Comparison of ENCODE assay signal across 8 cellular contexts in the genomic region with DNA sequence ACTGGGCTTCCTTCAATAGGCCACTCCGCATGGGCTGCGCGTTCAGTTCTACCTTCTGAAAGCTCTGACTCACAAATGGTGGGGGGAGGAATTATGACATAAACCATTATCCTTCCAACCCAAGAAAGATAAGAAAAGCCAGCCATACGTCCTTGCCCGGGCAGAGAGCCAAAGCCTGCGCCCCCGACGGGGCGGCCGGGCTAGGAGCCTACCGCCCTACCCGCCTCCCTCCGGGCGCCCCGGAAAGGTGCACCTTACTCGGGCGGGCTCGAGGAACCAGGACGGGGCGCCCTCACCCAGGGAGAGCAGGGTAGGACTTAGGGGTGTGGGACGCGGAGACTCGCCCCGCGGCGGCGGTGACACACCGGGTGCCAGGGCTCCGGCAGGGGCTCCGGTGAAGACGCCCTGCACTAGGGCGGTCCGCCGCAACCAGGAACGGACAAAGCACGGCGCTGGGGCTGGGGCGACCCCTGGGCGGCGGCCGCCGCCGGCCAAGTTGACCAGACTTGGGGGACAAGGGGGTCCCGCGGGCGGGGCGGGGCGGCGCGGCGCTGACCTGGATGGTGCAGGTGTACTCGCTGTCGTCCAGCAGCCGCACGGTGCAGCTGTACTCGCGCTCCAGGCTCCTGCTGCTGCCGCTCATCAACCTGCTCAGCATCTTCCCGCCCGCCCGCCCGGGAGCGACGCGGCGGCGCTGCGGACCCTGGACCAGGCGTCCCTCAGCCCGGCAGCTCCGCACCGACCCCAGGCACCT. TPM values are rescaled to one million over a fixed set of nuclear protein-coding genes. Genes with fewer than 3 reads are reported as not detected.
DNase-seq lines count a peak whose midpoint lies in the region; ATAC-seq lines count a peak whose summit lies in the region.

No MANE protein-coding gene starts in this region.

- H3K27ac Mint-ChIP-seq in activated CD4-positive, alpha-beta memory T cell treated with anti-CD3 and anti-CD28 coated beads, Interleukin-2, amount 10 ng/mL, durations not matched to agents 7 days and 5 days: no peak overlapping the region
- H3K27ac Mint-ChIP-seq in effector memory CD8-positive, alpha-beta T cell: no peak overlapping the region
- H3K27ac Mint-ChIP-seq in stimulated activated effector memory CD8-positive, alpha-beta T cell treated with anti-CD3 and anti-CD28 coated beads, Interleukin-12 subunit alpha, Interleukin-12 subunit beta, amount 100 ng/mL, for 72 hours: no peak overlapping the region

- peak; percentile 38 for ATAC-seq in effector memory CD8-positive, alpha-beta T cell (replicated peaks)
- peak; percentile 59 for ATAC-seq in stimulated activated effector memory CD8-positive, alpha-beta T cell treated with anti-CD3 and anti-CD28 coated beads, Interleukin-12 subunit alpha, Interleukin-12 subunit beta, amount 100 ng/mL, for 72 hours

- POLR2A ChIA-PET in activated CD4-positive, alpha-beta memory T cell treated with anti-CD3 and anti-CD28 coated beads, Interleukin-2, amount 10 ng/mL, durations not matched to agents 7 days and 5 days (lab: Charles Lee): interaction anchor here (0.6 to 1.1 kb wide), 2 partner anchors 14 to 394 kb away, joined by 4 read pairs; a partner anchor contains a TSS

- H3K36me3 Mint-ChIP-seq in activated CD4-positive, alpha-beta memory T cell treated with anti-CD3 and anti-CD28 coated beads, Interleukin-2, amount 10 ng/mL, durations not matched to agents 7 days and 5 days (ENCODE audit: low read depth): no peaks in the 10 kb centered on the region
- H3K36me3 Mint-ChIP-seq in effector memory CD8-positive, alpha-beta T cell (ENCODE audit: insufficient read depth): peaks cover 6% of the 10 kb centered on the region
- no peaks in the 10 kb centered on the region for H3K36me3 Mint-ChIP-seq in stimulated activated effector memory CD8-positive, alpha-beta T cell treated with anti-CD3 and anti-CD28 coated beads, Interleukin-12 subunit alpha, Interleukin-12 subunit beta, amount 100 ng/mL, for 72 hours

- peak overlapping the region; percentile 78 for H3K4me3 Mint-ChIP-seq in activated CD4-positive, alpha-beta memory T cell treated with anti-CD3 and anti-CD28 coated beads, Interleukin-2, amount 10 ng/mL, durations not matched to agents 7 days and 5 days
- peak overlapping the region; percentile 84 to 88 for H3K4me3 Mint-ChIP-seq in effector memory CD8-positive, alpha-beta T cell
- peak overlapping the region; percentile 79 for H3K4me3 Mint-ChIP-seq in stimulated activated effector memory CD8-positive, alpha-beta T cell treated with anti-CD3 and anti-CD28 coated beads, Interleukin-12 subunit alpha, Interleukin-12 subunit beta, amount 100 ng/mL, for 72 hours

- no peaks in the 10 kb centered on the region for H3K9me3 Mint-ChIP-seq in activated CD4-positive, alpha-beta memory T cell treated with anti-CD3 and anti-CD28 coated beads, Interleukin-2, amount 10 ng/mL, durations not matched to agents 7 days and 5 days
- no peaks in the 10 kb centered on the region for H3K9me3 Mint-ChIP-seq in effector memory CD8-positive, alpha-beta T cell
- no peaks in the 10 kb centered on the region for H3K9me3 Mint-ChIP-seq in stimulated activated effector memory CD8-positive, alpha-beta T cell treated with anti-CD3 and anti-CD28 coated beads, Interleukin-12 subunit alpha, Interleukin-12 subunit beta, amount 100 ng/mL, for 72 hours

- peak; percentile 51 for DNase-seq in DMS53 treated with DMSO at 0.1 percent for 48 hours (lab: John Stamatoyannopoulos, UW; ENCODE audit: unreplicated experiment)
- peak; percentile 55 for DNase-seq in H4 (ENCODE audit: low spot score)
- DNase-seq in NCI-H1092 treated with DMSO at 0.1 percent for 48 hours (lab: John Stamatoyannopoulos, UW): peak; percentile 37
- DNase-seq in activated CD4-positive, alpha-beta memory T cell treated with anti-CD3 and anti-CD28 coated beads, Interleukin-2, amount 10 ng/mL, durations not matched to agents 7 days and 5 days: peak; percentile 24
- peak; percentile 5 to 16 (median 9) for DNase-seq in effector memory CD8-positive, alpha-beta T cell
- peak; percentile 54 for DNase-seq in midbrain (lab: John Stamatoyannopoulos, UW)
- DNase-seq in stimulated activated effector memory CD8-positive, alpha-beta T cell treated with anti-CD3 and anti-CD28 coated beads, Interleukin-12 subunit alpha, Interleukin-12 subunit beta, amount 100 ng/mL, for 72 hours (ENCODE audit: low spot score in 2 of 2): peak; percentile 17 to 64
- no peak for DNase-seq in cerebellar nuclear complex (lab: John Stamatoyannopoulos, UW)

- H3K4me1 Mint-ChIP-seq in activated CD4-positive, alpha-beta memory T cell treated with anti-CD3 and anti-CD28 coated beads, Interleukin-2, amount 10 ng/mL, durations not matched to agents 7 days and 5 days: peaks cover 24% of the 10 kb centered on the region
- H3K4me1 Mint-ChIP-seq in effector memory CD8-positive, alpha-beta T cell (ENCODE audit: low read depth in 2 of 2): peaks cover 8 to 17% of the 10 kb centered on the region in 2 donors
- peaks cover 10% of the 10 kb centered on the region for H3K4me1 Mint-ChIP-seq in stimulated activated effector memory CD8-positive, alpha-beta T cell treated with anti-CD3 and anti-CD28 coated beads, Interleukin-12 subunit alpha, Interleukin-12 subunit beta, amount 100 ng/mL, for 72 hours

- CTCF ChIA-PET in activated CD4-positive, alpha-beta memory T cell treated with anti-CD3 and anti-CD28 coated beads, Interleukin-2, amount 10 ng/mL, durations not matched to agents 7 days and 5 days (lab: Charles Lee): interaction anchor here (0.6 kb wide), 1 partner anchor 78 kb away, joined by 3 read pairs; no protein-coding TSS in a partner anchor

- H3K27me3 Mint-ChIP-seq in activated CD4-positive, alpha-beta memory T cell treated with anti-CD3 and anti-CD28 coated beads, Interleukin-2, amount 10 ng/mL, durations not matched to agents 7 days and 5 days: peaks cover 64% of the 10 kb centered on the region
- H3K27me3 Mint-ChIP-seq in effector memory CD8-positive, alpha-beta T cell: peaks cover 64 to 92% of the 10 kb centered on the region in 2 donors

RNA-seq across cellular contexts. Expression of a gene that starts 0.5 kb away (rescaled TPM):
- total RNA-seq in H4 (2014; rRNA removed; shearing (Covaris generic)): 0.64 and 1.1 TPM in 2 replicates
- not detected for total RNA-seq in activated CD4-positive, alpha-beta memory T cell treated with anti-CD3 and anti-CD28 coated beads, Interleukin-2, amount 10 ng/mL, durations not matched to agents 7 days and 5 days

Comparison
In these comparisons a context has a peak if more than half of its experiments do, and no peak if none do; other contexts are left out.
1. DNase-seq: peak in DMS53 treated with DMSO at 0.1 percent for 48 hours (single experiment), H4 (single experiment), NCI-H1092 treated with DMSO at 0.1 percent for 48 hours (single experiment), activated CD4-positive, alpha-beta memory T cell treated with anti-CD3 and anti-CD28 coated beads, Interleukin-2, amount 10 ng/mL, durations not matched to agents 7 days and 5 days (single experiment), effector memory CD8-positive, alpha-beta T cell (3 of 3), midbrain (single experiment) and stimulated activated effector memory CD8-positive, alpha-beta T cell treated with anti-CD3 and anti-CD28 coated beads, Interleukin-12 subunit alpha, Interleukin-12 subunit beta, amount 100 ng/mL, for 72 hours (2 of 2); none in cerebellar nuclear complex (0 of 2).
2. Peak in every context shown above with its lines, with median percentiles within 50 percentile points of each other: H3K4me3 Mint-ChIP-seq.